ENCODE assay signal across 9 cellular contexts in genomic region chr1:65260851-65261473, GRCh38. TPM values are rescaled to one million over a fixed set of nuclear protein-coding genes. Genes with fewer than 3 reads are reported as not detected.
A peak's percentile ranks its signal among the peaks of the same experiment; 100 is the strongest.
DNase-seq lines count a peak whose midpoint lies in the region; ATAC-seq and TF ChIP-seq lines count a peak whose summit lies in the region.
"Had no signal": no experiment of that assay in that cellular context is flagged by ENCODE, and none has a peak within 500 bp of the region (broad histone marks: within the 10 kb centered on the region; RNA-seq: fewer than 3 reads in every experiment).

No MANE protein-coding gene starts in this region.

- H3K27me3 ChIP-seq in kidney epithelial cell (ENCODE audit: control insufficient read depth, insufficient read depth, low read length) = no peaks in the 10 kb centered on the region
- H3K27me3 ChIP-seq in ovary = no peaks in the 10 kb centered on the region

- no peaks in the 10 kb centered on the region for H3K36me3 Mint-ChIP-seq in activated CD4-positive, alpha-beta memory T cell treated with anti-CD3 and anti-CD28 coated beads for 36 hours
- no peaks in the 10 kb centered on the region for H3K36me3 Mint-ChIP-seq in naive thymus-derived CD8-positive, alpha-beta T cell
- no peaks in the 10 kb centered on the region for H3K36me3 Mint-ChIP-seq in CD14-positive monocyte

- H3K4me3 ChIP-seq in kidney epithelial cell (ENCODE audit: low read depth, low read length) (no peak overlapping the region), ovary (no peak overlapping the region)

- no peak for TF ChIP-seq CTCF in kidney epithelial cell (IDR thresholded peaks at IDR 0.05; ENCODE audit: insufficient read depth, low read length, poor library complexity, severe bottlenecking)
- TF ChIP-seq CTCF in CD14-positive monocyte (IDR thresholded peaks at IDR 0.05) = no peak
- no peak for TF ChIP-seq CTCF in ovary (IDR thresholded peaks at IDR 0.05)

- peaks cover 2% of the 10 kb centered on the region for H3K4me1 ChIP-seq in ovary (ENCODE audit: insufficient read depth)

- no peaks in the 10 kb centered on the region for H3K9me3 ChIP-seq in ovary

- no peak overlapping the region for H3K4me3 Mint-ChIP-seq in activated CD4-positive, alpha-beta memory T cell treated with anti-CD3 and anti-CD28 coated beads for 36 hours
- no peak overlapping the region for H3K4me3 Mint-ChIP-seq in naive thymus-derived CD8-positive, alpha-beta T cell
- no peak overlapping the region for H3K4me3 Mint-ChIP-seq in CD14-positive monocyte

- H3K9me3 Mint-ChIP-seq in activated CD4-positive, alpha-beta memory T cell treated with anti-CD3 and anti-CD28 coated beads for 36 hours = no peaks in the 10 kb centered on the region
- no peaks in the 10 kb centered on the region for H3K9me3 Mint-ChIP-seq in naive thymus-derived CD8-positive, alpha-beta T cell
- H3K9me3 Mint-ChIP-seq in CD14-positive monocyte = no peaks in the 10 kb centered on the region

- H3K27ac ChIP-seq in ovary = no peak overlapping the region

- POLR2A ChIA-PET in activated CD4-positive, alpha-beta memory T cell treated with anti-CD3 and anti-CD28 coated beads for 36 hours (lab: Charles Lee) = no interaction called here
- POLR2A ChIA-PET in naive thymus-derived CD8-positive, alpha-beta T cell (lab: Charles Lee) = interaction anchor here (0.5 kb wide), 1 partner anchor 1666 kb away, joined by 3 read pairs; no protein-coding TSS in a partner anchor

- no peaks in the 10 kb centered on the region for H3K36me3 ChIP-seq in kidney epithelial cell (ENCODE audit: control insufficient read depth, insufficient read depth, low read length)
- H3K36me3 ChIP-seq in ovary = no peaks in the 10 kb centered on the region

- TF ChIP-seq EP300 in ovary (IDR thresholded peaks at IDR 0.05) = no peak

- intact Hi-C loops in activated CD4-positive, alpha-beta memory T cell treated with anti-CD3 and anti-CD28 coated beads for 36 hours (cut with micrococcal nuclease) = loop anchor here (1.0 to 2.0 kb wide), 2 partner anchors 132 to 164 kb away; no protein-coding TSS in a partner anchor
- intact Hi-C loops in CD14-positive monocyte (cut with micrococcal nuclease) = no loop called here
- intact Hi-C loops in ovary (cut with DNase I) = no loop called here

- DNase-seq in GM03348 (ENCODE audit: low spot score) (peak; percentile 59), kidney epithelial cell (ENCODE audit: low read depth) (peak; percentile 80), CD14-positive monocyte (ENCODE audit: low spot score) (no peak), ovary (no peak)
- DNase-seq in activated CD4-positive, alpha-beta memory T cell treated with anti-CD3 and anti-CD28 coated beads for 36 hours = peak; percentile 32
- no peak for DNase-seq in naive thymus-derived CD8-positive, alpha-beta T cell
- DNase-seq: cerebellar nuclear complex had no signal

- peaks cover 8% of the 10 kb centered on the region for H3K27me3 Mint-ChIP-seq in activated CD4-positive, alpha-beta memory T cell treated with anti-CD3 and anti-CD28 coated beads for 36 hours
- peaks cover 0 to 15% (median 0%) of the 10 kb centered on the region in 5 donors for H3K27me3 Mint-ChIP-seq in naive thymus-derived CD8-positive, alpha-beta T cell
- peaks cover 11 to 24% (median 24%) of the 10 kb centered on the region in 3 donors for H3K27me3 Mint-ChIP-seq in CD14-positive monocyte (ENCODE audit: low read depth in 3 of 3)

- no peak for TF ChIP-seq POLR2A in ovary (IDR thresholded peaks at IDR 0.05)

- WGBS in ovary, 3 donors = 67 to 70% (median 68%) methylated on average over 4 of the region's 4 CpGs

- H3K27ac Mint-ChIP-seq in activated CD4-positive, alpha-beta memory T cell treated with anti-CD3 and anti-CD28 coated beads for 36 hours = peak overlapping the region; percentile 57
- peak overlapping the region in 1 of 10 donors; percentile 49 for H3K27ac Mint-ChIP-seq in naive thymus-derived CD8-positive, alpha-beta T cell
- peak overlapping the region in 1 of 7 donors; percentile 10 for H3K27ac Mint-ChIP-seq in CD14-positive monocyte

- H3K4me1 Mint-ChIP-seq in activated CD4-positive, alpha-beta memory T cell treated with anti-CD3 and anti-CD28 coated beads for 36 hours (ENCODE audit: low read depth) = peaks cover 31% of the 10 kb centered on the region
- peaks cover 2 to 21% (median 11%) of the 10 kb centered on the region in 4 donors for H3K4me1 Mint-ChIP-seq in naive thymus-derived CD8-positive, alpha-beta T cell
- H3K4me1 Mint-ChIP-seq in CD14-positive monocyte = peaks cover 17% of the 10 kb centered on the region

- CTCF ChIA-PET in activated CD4-positive, alpha-beta memory T cell treated with anti-CD3 and anti-CD28 coated beads for 36 hours (lab: Charles Lee) = interaction anchor here (1.1 to 1.2 kb wide), 2 partner anchors 25 to 168 kb away, joined by 3 to 4 read pairs; no protein-coding TSS in a partner anchor

- ATAC-seq in HG02571 (IDR thresholded peaks at IDR 0.05; ENCODE audit: unreplicated experiment) (peak; percentile 52), HG02623 (IDR thresholded peaks at IDR 0.05; ENCODE audit: unreplicated experiment) (no peak)
- ATAC-seq in naive thymus-derived CD8-positive, alpha-beta T cell = no peak

RNA-seq across cellular contexts. Expression of gene DNAJC6, which starts 48.4 kb away (rescaled TPM):
- 1 to 10 TPM; 3.2 to 3.9 TPM for total RNA-seq in activated CD4-positive, alpha-beta memory T cell treated with anti-CD3 and anti-CD28 coated beads for 36 hours
- total RNA-seq in kidney epithelial cell = 4.4 and 8.3 TPM in 2 replicates
- 1 to 10 TPM; 3.3 to 4.6 TPM for total RNA-seq in naive thymus-derived CD8-positive, alpha-beta T cell
- polyA plus RNA-seq in naive thymus-derived CD8-positive, alpha-beta T cell = under 1 TPM in 2 of 3 donors, not detected in 1; 0.21 to 0.80 TPM
- not detected for polyA plus RNA-seq in CD14-positive monocyte
- 1 to 10 TPM in 6 of 7 donors, under 1 TPM in 1; 0.83 to 2.4 (median 1.5) TPM for total RNA-seq in ovary
- 1 to 10 TPM in 1 of 2 donors, under 1 TPM in 1; 0.48 to 2.7 TPM for polyA plus RNA-seq in ovary

Comparison
In these comparisons a context has a peak if more than half of its experiments do, and no peak if none do; other contexts are left out.
1. DNase-seq: peak in GM03348 (single experiment), activated CD4-positive, alpha-beta memory T cell treated with anti-CD3 and anti-CD28 coated beads for 36 hours (single experiment) and kidney epithelial cell (single experiment); none in naive thymus-derived CD8-positive, alpha-beta T cell (0 of 10), CD14-positive monocyte (single experiment) and ovary (0 of 5).